Comparison of ENCODE assay signal across 10 cellular contexts in the genomic region with DNA sequence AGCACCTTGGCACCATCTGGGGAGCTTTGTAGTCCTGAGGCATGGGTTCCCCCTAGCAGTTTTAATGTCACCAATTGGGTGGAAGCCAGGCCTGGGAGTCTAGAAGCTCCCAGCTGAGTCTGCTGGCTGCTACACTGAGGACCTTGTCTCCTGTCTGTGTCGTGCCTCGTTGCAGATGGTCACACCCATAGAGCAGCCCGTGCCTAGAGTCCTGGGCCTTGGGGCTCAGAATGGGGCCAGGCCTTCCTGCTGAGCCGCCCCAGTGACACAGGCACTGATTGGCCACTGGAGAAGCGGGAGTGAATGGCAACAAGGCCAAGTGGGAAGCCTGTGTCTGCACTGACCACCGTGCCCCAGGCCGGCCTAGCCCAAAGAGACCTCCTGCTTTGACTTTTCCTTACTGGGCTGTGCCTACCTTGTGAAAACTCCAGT.
DNase-seq lines count a peak whose midpoint lies in the region; ATAC-seq and TF ChIP-seq lines count a peak whose summit lies in the region.
"Had no signal": no experiment of that assay in that cellular context is flagged by ENCODE, and none has a peak within 500 bp of the region (broad histone marks: within the 10 kb centered on the region; RNA-seq: fewer than 3 reads in every experiment).

No MANE protein-coding gene starts in this region.

- peak overlapping the region; percentile 70 for H3K4me2 ChIP-seq in osteoblast (ENCODE audit: insufficient read depth, low read length)

- H3K36me3 ChIP-seq in esophagus squamous epithelium (no peaks in the 10 kb centered on the region), osteoblast (ENCODE audit: insufficient read depth, low read length) (no peaks in the 10 kb centered on the region), uterus (no peaks in the 10 kb centered on the region)

- no peak for DNase-seq in esophagus squamous epithelium (lab: John Stamatoyannopoulos, UW)
- no peak for DNase-seq in osteoblast (ENCODE audit: insufficient read length, low spot score, missing footprints)
- peak in 1 of 2 donors; percentile 40 for DNase-seq in uterus
- DNase-seq in cerebellum (ENCODE audit: low spot score) = no peak
- no peak for DNase-seq in activated gamma-delta T cell (lab: John Stamatoyannopoulos, UW)
- DNase-seq: activated naive CD4-positive, alpha-beta T cell treated with Interleukin-2 at 50 U/mL for 16 hours; Kasumi-1; NCI-H2171 treated with DMSO at 0.1 percent for 48 hours had no signal

- intact Hi-C loops in esophagus squamous epithelium (cut with DNase I) (no loop called here), uterus (cut with DNase I; ENCODE audit: low total_unique reads) (no loop called here)

- H3K4me1 ChIP-seq in esophagus squamous epithelium = peaks cover 30 to 83% (median 47%) of the 10 kb centered on the region in 3 donors
- H3K4me1 ChIP-seq in osteoblast (ENCODE audit: insufficient read depth, low read length) = peaks cover 59% of the 10 kb centered on the region
- peaks cover 13 to 26% of the 10 kb centered on the region in 2 donors for H3K4me1 ChIP-seq in uterus

- H3K27me3 ChIP-seq in esophagus squamous epithelium (no peaks in the 10 kb centered on the region), osteoblast (ENCODE audit: insufficient read depth, low read length) (no peaks in the 10 kb centered on the region), uterus (no peaks in the 10 kb centered on the region)

- peaks cover 59% of the 10 kb centered on the region for H3K79me2 ChIP-seq in osteoblast (ENCODE audit: insufficient read depth, low read length)

- TF ChIP-seq POLR2A in esophagus squamous epithelium (IDR thresholded peaks at IDR 0.05) (no peak), uterus (IDR thresholded peaks at IDR 0.05) (no peak)

- H3K27ac ChIP-seq in esophagus squamous epithelium = peak overlapping the region; percentile 73 to 97 (median 84)
- H3K27ac ChIP-seq in osteoblast (ENCODE audit: low read depth, low read length) = peak overlapping the region; percentile 80
- H3K27ac ChIP-seq in uterus = peak overlapping the region; percentile 29 to 81

- no peak overlapping the region for H2AFZ ChIP-seq in osteoblast (ENCODE audit: low read length)

- H3K4me3 ChIP-seq in esophagus squamous epithelium (no peak overlapping the region), osteoblast (ENCODE audit: insufficient read depth, low read length) (no peak overlapping the region), uterus (no peak overlapping the region)

- WGBS in esophagus squamous epithelium, 2 donors = 69 to 80% methylated on average over 2 to 3 of the region's 7 CpGs

- peak; percentile 4; the same call in 2 of the 3 replicates for ATAC-seq in SK-N-SH treated with all-trans-retinoic acid at 6 μM for 48 hours
- no peak for ATAC-seq in GM19324 (IDR thresholded peaks at IDR 0.05; ENCODE audit: low FRiP score, unreplicated experiment)

- TF ChIP-seq CTCF in esophagus squamous epithelium (IDR thresholded peaks at IDR 0.05) (no peak), osteoblast (IDR thresholded peaks at IDR 0.05; ENCODE audit: extremely low read depth, low read depth, low read length) (no peak), uterus (IDR thresholded peaks at IDR 0.05) (no peak)

- H3K9me3 ChIP-seq in esophagus squamous epithelium (no peaks in the 10 kb centered on the region), osteoblast (ENCODE audit: low read depth, low read length) (no peaks in the 10 kb centered on the region), uterus (no peaks in the 10 kb centered on the region)

- H4K20me1 ChIP-seq in osteoblast (ENCODE audit: insufficient read depth, low read length) = peaks cover 4% of the 10 kb centered on the region

TF ChIP-seq in SK-N-SH treated with all-trans-retinoic acid at 6 μM for 48 hours, 23 proteins besides CTCF, POLR2A, EP300 and RAD21:
- no peak for TF ChIP-seq ZNF8 (CRISPR knock-in tag; IDR thresholded peaks at IDR 0.05)
- no peak for TF ChIP-seq PPARA (CRISPR knock-in tag; IDR thresholded peaks at IDR 0.05; ENCODE audit: borderline replicate concordance)
- TF ChIP-seq ISL1 (CRISPR knock-in tag; IDR thresholded peaks at IDR 0.05) = no peak
- no peak for TF ChIP-seq ZC3H10 (CRISPR knock-in tag; IDR thresholded peaks at IDR 0.05)
- TF ChIP-seq TCF4 (CRISPR knock-in tag; IDR thresholded peaks at IDR 0.05; ENCODE audit: borderline replicate concordance) = no peak
- no peak for TF ChIP-seq ZNF70 (CRISPR knock-in tag; IDR thresholded peaks at IDR 0.05)
- TF ChIP-seq, protein P1, sequence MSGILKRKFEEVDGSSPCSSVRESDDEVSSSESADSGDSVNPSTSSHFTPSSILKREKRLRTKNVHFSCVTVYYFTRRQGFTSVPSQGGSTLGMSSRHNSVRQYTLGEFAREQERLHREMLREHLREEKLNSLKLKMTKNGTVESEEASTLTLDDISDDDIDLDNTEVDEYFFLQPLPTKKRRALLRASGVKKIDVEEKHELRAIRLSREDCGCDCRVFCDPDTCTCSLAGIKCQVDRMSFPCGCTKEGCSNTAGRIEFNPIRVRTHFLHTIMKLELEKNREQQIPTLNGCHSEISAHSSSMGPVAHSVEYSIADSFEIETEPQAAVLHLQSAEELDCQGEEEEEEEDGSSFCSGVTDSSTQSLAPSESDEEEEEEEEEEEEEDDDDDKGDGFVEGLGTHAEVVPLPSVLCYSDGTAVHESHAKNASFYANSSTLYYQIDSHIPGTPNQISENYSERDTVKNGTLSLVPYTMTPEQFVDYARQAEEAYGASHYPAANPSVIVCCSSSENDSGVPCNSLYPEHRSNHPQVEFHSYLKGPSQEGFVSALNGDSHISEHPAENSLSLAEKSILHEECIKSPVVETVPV (CRISPR knock-in tag; IDR thresholded peaks at IDR 0.05) = no peak
- TF ChIP-seq ARNTL (CRISPR knock-in tag; IDR thresholded peaks at IDR 0.05; ENCODE audit: borderline replicate concordance, low read depth) = no peak
- TF ChIP-seq ZFP3 (CRISPR knock-in tag; IDR thresholded peaks at IDR 0.05) = no peak
- no peak for TF ChIP-seq ZNF565 (CRISPR knock-in tag; conservative IDR thresholded peaks at IDR 0.05; ENCODE audit: low read depth)
- TF ChIP-seq BACH2 (CRISPR knock-in tag; IDR thresholded peaks at IDR 0.05; ENCODE audit: borderline replicate concordance) = no peak
- no peak for TF ChIP-seq TOX (CRISPR knock-in tag; IDR thresholded peaks at IDR 0.05; ENCODE audit: borderline replicate concordance)
- TF ChIP-seq, protein P2, sequence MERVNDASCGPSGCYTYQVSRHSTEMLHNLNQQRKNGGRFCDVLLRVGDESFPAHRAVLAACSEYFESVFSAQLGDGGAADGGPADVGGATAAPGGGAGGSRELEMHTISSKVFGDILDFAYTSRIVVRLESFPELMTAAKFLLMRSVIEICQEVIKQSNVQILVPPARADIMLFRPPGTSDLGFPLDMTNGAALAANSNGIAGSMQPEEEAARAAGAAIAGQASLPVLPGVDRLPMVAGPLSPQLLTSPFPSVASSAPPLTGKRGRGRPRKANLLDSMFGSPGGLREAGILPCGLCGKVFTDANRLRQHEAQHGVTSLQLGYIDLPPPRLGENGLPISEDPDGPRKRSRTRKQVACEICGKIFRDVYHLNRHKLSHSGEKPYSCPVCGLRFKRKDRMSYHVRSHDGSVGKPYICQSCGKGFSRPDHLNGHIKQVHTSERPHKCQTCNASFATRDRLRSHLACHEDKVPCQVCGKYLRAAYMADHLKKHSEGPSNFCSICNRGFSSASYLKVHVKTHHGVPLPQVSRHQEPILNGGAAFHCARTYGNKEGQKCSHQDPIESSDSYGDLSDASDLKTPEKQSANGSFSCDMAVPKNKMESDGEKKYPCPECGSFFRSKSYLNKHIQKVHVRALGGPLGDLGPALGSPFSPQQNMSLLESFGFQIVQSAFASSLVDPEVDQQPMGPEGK (CRISPR knock-in tag; IDR thresholded peaks at IDR 0.05; ENCODE audit: borderline replicate concordance) = no peak
- TF ChIP-seq, protein P3, sequence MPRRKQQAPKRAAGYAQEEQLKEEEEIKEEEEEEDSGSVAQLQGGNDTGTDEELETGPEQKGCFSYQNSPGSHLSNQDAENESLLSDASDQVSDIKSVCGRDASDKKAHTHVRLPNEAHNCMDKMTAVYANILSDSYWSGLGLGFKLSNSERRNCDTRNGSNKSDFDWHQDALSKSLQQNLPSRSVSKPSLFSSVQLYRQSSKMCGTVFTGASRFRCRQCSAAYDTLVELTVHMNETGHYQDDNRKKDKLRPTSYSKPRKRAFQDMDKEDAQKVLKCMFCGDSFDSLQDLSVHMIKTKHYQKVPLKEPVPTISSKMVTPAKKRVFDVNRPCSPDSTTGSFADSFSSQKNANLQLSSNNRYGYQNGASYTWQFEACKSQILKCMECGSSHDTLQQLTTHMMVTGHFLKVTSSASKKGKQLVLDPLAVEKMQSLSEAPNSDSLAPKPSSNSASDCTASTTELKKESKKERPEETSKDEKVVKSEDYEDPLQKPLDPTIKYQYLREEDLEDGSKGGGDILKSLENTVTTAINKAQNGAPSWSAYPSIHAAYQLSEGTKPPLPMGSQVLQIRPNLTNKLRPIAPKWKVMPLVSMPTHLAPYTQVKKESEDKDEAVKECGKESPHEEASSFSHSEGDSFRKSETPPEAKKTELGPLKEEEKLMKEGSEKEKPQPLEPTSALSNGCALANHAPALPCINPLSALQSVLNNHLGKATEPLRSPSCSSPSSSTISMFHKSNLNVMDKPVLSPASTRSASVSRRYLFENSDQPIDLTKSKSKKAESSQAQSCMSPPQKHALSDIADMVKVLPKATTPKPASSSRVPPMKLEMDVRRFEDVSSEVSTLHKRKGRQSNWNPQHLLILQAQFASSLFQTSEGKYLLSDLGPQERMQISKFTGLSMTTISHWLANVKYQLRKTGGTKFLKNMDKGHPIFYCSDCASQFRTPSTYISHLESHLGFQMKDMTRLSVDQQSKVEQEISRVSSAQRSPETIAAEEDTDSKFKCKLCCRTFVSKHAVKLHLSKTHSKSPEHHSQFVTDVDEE (CRISPR knock-in tag; IDR thresholded peaks at IDR 0.05) = no peak
- no peak for TF ChIP-seq GLIS3 (CRISPR knock-in tag; IDR thresholded peaks at IDR 0.05)
- TF ChIP-seq RARB (CRISPR knock-in tag; IDR thresholded peaks at IDR 0.05) = no peak
- no peak for TF ChIP-seq ZFP30 (CRISPR knock-in tag; IDR thresholded peaks at IDR 0.05)
- no peak for TF ChIP-seq CSDC2 (CRISPR knock-in tag; IDR thresholded peaks at IDR 0.05)
- TF ChIP-seq OSR1 (CRISPR knock-in tag; IDR thresholded peaks at IDR 0.05) = no peak
- no peak for TF ChIP-seq SNAI2 (CRISPR knock-in tag; IDR thresholded peaks at IDR 0.05)
TF ChIP-seq in SK-N-SH treated with all-trans-retinoic acid at 6 μM for 48 hours: peak in this region for 0.
